ENCODE assay signal across 21 cellular contexts in genomic region chr10:108817125-108817524, GRCh38.
"Had no signal": no experiment of that assay in that cellular context is flagged by ENCODE, and none has a peak within 500 bp of the region (broad histone marks: within the 10 kb centered on the region; RNA-seq: fewer than 3 reads in every experiment).

No MANE protein-coding gene starts in this region.

- H3K4me3 ChIP-seq: colonic mucosa, esophagus squamous epithelium, gastrocnemius medialis, heart left ventricle, hepatocyte, left lung, lower lobe of right lung had no signal

- DNase-seq: colonic mucosa; cortex of kidney; effector CD8-positive, alpha-beta T cell; effector memory CD8-positive, alpha-beta T cell; endodermal cell; erythroblast; esophagus squamous epithelium; foreskin fibroblast; foreskin melanocyte; gastrocnemius medialis; heart left ventricle; hypothalamus; left cardiac atrium; left lung; left ventricle myocardium superior; lower lobe of right lung; mesenchymal stem cell; midbrain; naive thymus-derived CD4-positive, alpha-beta T cell had no signal

- H2AFZ ChIP-seq: hepatocyte had no signal

- H3K9me3 ChIP-seq: colonic mucosa, esophagus squamous epithelium, gastrocnemius medialis, heart left ventricle, lower lobe of right lung had no signal

- H3K27me3 ChIP-seq: colonic mucosa, esophagus squamous epithelium, gastrocnemius medialis, heart left ventricle, hepatocyte, left lung had no signal

- H3K27ac ChIP-seq: colonic mucosa, epithelial cell of prostate, esophagus squamous epithelium, gastrocnemius medialis, heart left ventricle, hepatocyte, left lung, lower lobe of right lung had no signal

- H3K79me2 ChIP-seq: hepatocyte had no signal

- H3K4me1 ChIP-seq: colonic mucosa, esophagus squamous epithelium, gastrocnemius medialis, heart left ventricle, left lung, lower lobe of right lung had no signal

- H3K4me2 ChIP-seq: hepatocyte had no signal

- H3K36me3 ChIP-seq: colonic mucosa, esophagus squamous epithelium, gastrocnemius medialis, heart left ventricle, left lung, lower lobe of right lung had no signal
